ENCODE assay signal across 8 cellular contexts in genomic region chr2:84022810-84023431, GRCh38.
A peak's percentile ranks its signal among the peaks of the same experiment; 100 is the strongest.
DNase-seq lines count a peak whose midpoint lies in the region; ATAC-seq and TF ChIP-seq lines count a peak whose summit lies in the region.

No MANE protein-coding gene starts in this region.

- intact Hi-C loops in ascending aorta (cut with DNase I): no loop called here

- no peaks in the 10 kb centered on the region for H3K9me3 ChIP-seq in ascending aorta

- H3K27me3 ChIP-seq in KMS-11 (ENCODE audit: insufficient read depth, low read depth) (no peaks in the 10 kb centered on the region), ascending aorta (no peaks in the 10 kb centered on the region)

- no peak overlapping the region for H3K9ac ChIP-seq in KMS-11

- ATAC-seq in HG03432 (IDR thresholded peaks at IDR 0.05; ENCODE audit: unreplicated experiment): no peak

- H2AFZ ChIP-seq in KMS-11 (ENCODE audit: low read depth): no peak overlapping the region; the same call in 1 of the 2 replicates

- no peak overlapping the region for H3K4me2 ChIP-seq in KMS-11

- H3K4me1 ChIP-seq in KMS-11 (ENCODE audit: low read depth, poor library complexity, severe bottlenecking): no peaks in the 10 kb centered on the region
- no peaks in the 10 kb centered on the region for H3K4me1 ChIP-seq in ascending aorta

- H3K27ac ChIP-seq in KMS-11 (no peak overlapping the region), ascending aorta (no peak overlapping the region)

- no peaks in the 10 kb centered on the region for H4K20me1 ChIP-seq in KMS-11 (ENCODE audit: insufficient read depth)

- TF ChIP-seq CTCF in KMS-11 (conservative IDR thresholded peaks at IDR 0.05; ENCODE audit: low read depth, low read length) (peak; percentile 86), fibroblast of pulmonary artery (IDR thresholded peaks at IDR 0.05; ENCODE audit: low read length, missing control alignments) (peak; percentile 67), retinal pigment epithelial cell (conservative IDR thresholded peaks at IDR 0.05; ENCODE audit: low read depth, low read length) (peak; percentile 88), ascending aorta (IDR thresholded peaks at IDR 0.05) (peak in 1 of 3 experiments; percentile 26)

- H3K4me3 ChIP-seq in KMS-11 (IDR thresholded peaks at IDR 0.05; ENCODE audit: insufficient read depth, low read depth, low read length) (no peak overlapping the region), fibroblast of pulmonary artery (replicated peaks; ENCODE audit: low read depth, low read length) (no peak overlapping the region), retinal pigment epithelial cell (ENCODE audit: low read length) (no peak overlapping the region), ascending aorta (no peak overlapping the region)

- DNase-seq in stimulated activated CD4-positive, alpha-beta T cell treated with anti-CD3 and anti-CD28 coated beads, Interleukin-4, amount 100 ng/mL, for 24 hours: peak; percentile 15
- no peak for DNase-seq in stimulated activated CD4-positive, alpha-beta T cell treated with anti-CD3 and anti-CD28 coated beads, Interleukin-4, amount 100 ng/mL, for 4 hours
- DNase-seq in SHP77 treated with DMSO at 0.1 percent for 48 hours (lab: John Stamatoyannopoulos, UW) (peak; percentile 30), fibroblast of pulmonary artery (ENCODE audit: low read depth) (peak; percentile 58), retinal pigment epithelial cell (ENCODE audit: low read depth) (peak; percentile 10), ascending aorta (ENCODE audit: low spot score in 2 of 2) (no peak)

- no peaks in the 10 kb centered on the region for H3K79me2 ChIP-seq in KMS-11 (ENCODE audit: insufficient read depth, low read depth)

- H3K36me3 ChIP-seq in KMS-11 (ENCODE audit: insufficient read depth): no peaks in the 10 kb centered on the region
- no peaks in the 10 kb centered on the region for H3K36me3 ChIP-seq in ascending aorta

Comparison
In these comparisons a context has a peak if more than half of its experiments do, and no peak if none do; other contexts are left out.
1. DNase-seq: peak in stimulated activated CD4-positive, alpha-beta T cell treated with anti-CD3 and anti-CD28 coated beads, Interleukin-4, amount 100 ng/mL, for 24 hours (single experiment), SHP77 treated with DMSO at 0.1 percent for 48 hours (single experiment), fibroblast of pulmonary artery (single experiment) and retinal pigment epithelial cell (single experiment); none in stimulated activated CD4-positive, alpha-beta T cell treated with anti-CD3 and anti-CD28 coated beads, Interleukin-4, amount 100 ng/mL, for 4 hours (0 of 2) and ascending aorta (0 of 2).